ENCODE assay signal across 7 cellular contexts in the genomic region with DNA sequence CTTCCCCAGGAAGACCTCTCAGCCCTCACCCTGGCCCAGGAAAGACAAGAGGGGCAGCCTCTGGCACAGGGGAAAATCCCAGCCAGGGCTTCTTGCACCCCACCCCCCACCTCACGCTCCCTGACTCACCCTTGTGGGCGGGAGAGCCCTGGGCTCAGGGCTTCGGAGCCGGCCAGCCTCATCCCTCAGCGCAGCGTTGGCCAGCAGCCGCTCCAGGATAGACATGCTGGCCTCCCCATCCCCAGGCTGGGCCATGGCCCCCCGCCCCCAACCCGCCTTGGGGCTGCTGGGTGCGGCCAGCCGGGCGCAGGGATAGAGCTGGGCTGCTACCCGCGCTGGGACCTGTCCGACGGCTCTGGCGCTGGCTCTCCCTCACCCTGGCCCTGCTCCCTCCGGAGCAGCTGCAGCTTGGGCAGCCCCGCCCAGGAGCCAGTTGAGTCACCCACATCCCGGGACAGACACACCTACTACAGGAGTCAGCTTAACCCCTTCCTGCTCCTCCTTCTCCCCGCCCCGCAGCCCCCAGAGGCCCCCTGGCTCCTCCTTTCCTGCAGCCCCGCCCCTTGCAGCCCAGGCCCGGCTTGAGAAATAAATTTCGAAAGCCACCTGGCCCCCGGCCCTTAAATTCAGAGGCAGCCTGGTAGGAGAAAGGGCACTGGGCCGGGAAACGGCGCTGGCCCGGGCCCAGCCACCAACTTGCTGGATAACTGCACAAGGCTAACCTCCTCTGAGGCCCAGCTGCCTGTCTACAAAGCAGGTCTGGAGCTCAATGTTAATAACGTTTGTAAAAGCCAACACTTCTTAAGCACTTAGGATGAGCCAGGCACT. TPM values are rescaled to one million over a fixed set of nuclear protein-coding genes. Genes with fewer than 3 reads are reported as not detected.
DNase-seq lines count a peak whose midpoint lies in the region; ATAC-seq, FAIRE-seq and TF ChIP-seq lines count a peak whose summit lies in the region.

No MANE protein-coding gene starts in this region.

- POLR2A ChIA-PET in activated CD4-positive, alpha-beta T cell treated with anti-CD3 and anti-CD28 coated beads for 36 hours (lab: Charles Lee) = interaction anchor here (0.7 to 1.2 kb wide), 2 partner anchors 13 to 14 kb away, joined by 3 to 4 read pairs; no protein-coding TSS in a partner anchor
- POLR2A ChIA-PET in HepG2 (lab: Yijun Ruan, JAX) = interaction anchor here (0.5 to 3.1 kb wide), 5 partner anchors 11 to 42 kb away, joined by 3 to 38 read pairs (median 4); partner anchors contain the start of genes SSRP1 and TNKS1BP1

- H3K4me1 ChIP-seq in HepG2 (ENCODE audit: insufficient read depth, low read length) = peaks cover 71% of the 10 kb centered on the region

- H3K27me3 ChIP-seq in HepG2 (ENCODE audit: control insufficient read depth in 1 of 2, insufficient read depth in 2 of 2, low read length in 2 of 2) = no peaks in the 10 kb centered on the region

- peak overlapping the region; percentile 4 for H3K4me3 Mint-ChIP-seq in activated CD4-positive, alpha-beta T cell treated with anti-CD3 and anti-CD28 coated beads for 36 hours

- no peaks in the 10 kb centered on the region for H4K20me1 ChIP-seq in HepG2 (ENCODE audit: insufficient read depth, low read length)

- TF ChIP-seq RAD21 in HepG2 (CRISPR knock-in tag; IDR thresholded peaks at IDR 0.05) = no peak

- peaks cover 15 to 22% of the 10 kb centered on the region in 2 experiments; a peak in 4 of 5 replicates for H3K36me3 ChIP-seq in HepG2 (replicated peaks in 1 of 2; ENCODE audit: control insufficient read depth in 1 of 2, insufficient read depth in 2 of 2, low read length in 2 of 2)

- peak overlapping the region; percentile 84 for H3K4me2 ChIP-seq in HepG2 (ENCODE audit: low read depth, low read length)

- in situ Hi-C loops in HepG2 (cut with HindIII; ENCODE audit: extremely low pct_ligation_motif_present, low pct_unique_long_range_greater_than_20kb) = no loop called here

- CTCF ChIA-PET in activated CD4-positive, alpha-beta T cell treated with anti-CD3 and anti-CD28 coated beads for 36 hours (lab: Charles Lee) = interaction anchor here (0.7 kb wide), 1 partner anchor 450 kb away, joined by 3 read pairs; no protein-coding TSS in a partner anchor
- CTCF ChIA-PET in HepG2 (lab: Yijun Ruan, JAX; ENCODE audit: low intra/inter-chr PET ratio, low total read pairs) = no interaction called here

- peak; percentile 62 for FAIRE-seq in HepG2 (lab: Jason Lieb, UNC)

- peak; percentile 57 for DNase-seq in NCI-H1694 (lab: John Stamatoyannopoulos, UW)
- DNase-seq in activated CD4-positive, alpha-beta T cell treated with anti-CD3 and anti-CD28 coated beads for 36 hours = peak; percentile 89
- peak; percentile 73 to 96 for DNase-seq in dermis microvascular lymphatic vessel endothelial cell (ENCODE audit: low read depth in 2 of 2)
- peak; percentile 84 for DNase-seq in HepG2 (ENCODE audit: low spot score)
- peak; percentile 53 to 61 for DNase-seq in stimulated activated CD4-positive, alpha-beta T cell treated with anti-CD3 and anti-CD28 coated beads, Interleukin-4, amount 100 ng/mL, for 4 hours

- H3K9me3 ChIP-seq in HepG2 (ENCODE audit: low read length) = no peaks in the 10 kb centered on the region

- no peaks in the 10 kb centered on the region for H3K27me3 Mint-ChIP-seq in activated CD4-positive, alpha-beta T cell treated with anti-CD3 and anti-CD28 coated beads for 36 hours

- TF ChIP-seq CTCF in HepG2 (CRISPR knock-in tag; IDR thresholded peaks at IDR 0.05) = no peak

- H3K4me1 Mint-ChIP-seq in activated CD4-positive, alpha-beta T cell treated with anti-CD3 and anti-CD28 coated beads for 36 hours = peaks cover 7% of the 10 kb centered on the region

- peak overlapping the region; percentile 45 to 73 (median 57); a peak in 5 of 6 replicates for H3K4me3 ChIP-seq in HepG2 (replicated peaks in 1 of 3; ENCODE audit: insufficient read depth in 1 of 3, low read depth in 2 of 3, low read length in 3 of 3)

- no peaks in the 10 kb centered on the region for H3K9me3 Mint-ChIP-seq in activated CD4-positive, alpha-beta T cell treated with anti-CD3 and anti-CD28 coated beads for 36 hours (ENCODE audit: low read depth)

- no peak overlapping the region for H3K27ac Mint-ChIP-seq in activated CD4-positive, alpha-beta T cell treated with anti-CD3 and anti-CD28 coated beads for 36 hours

- no peak for TF ChIP-seq EP300 in HepG2 (IDR thresholded peaks at IDR 0.05; ENCODE audit: low read depth in 2 of 2, low read length in 2 of 2)
- TF ChIP-seq EP300 in HepG2 (CRISPR knock-in tag; IDR thresholded peaks at IDR 0.05; ENCODE audit: borderline replicate concordance) = no peak

- H3K27ac ChIP-seq in HepG2 (ENCODE audit: extremely low read length, insufficient read depth, low read length) = peak overlapping the region; percentile 48

- no peaks in the 10 kb centered on the region for H3K79me2 ChIP-seq in HepG2 (ENCODE audit: insufficient read depth, low read length)

- 1% methylated on average over 13 of the region's 31 CpGs for WGBS in HepG2 (ENCODE audit: low lambda C conversion rate)

- BruUV-seq in HepG2 (replicated peaks; lab: Mats Ljungman, UMichigan) = no TSS peak

- peaks cover 17% of the 10 kb centered on the region for H3K36me3 Mint-ChIP-seq in activated CD4-positive, alpha-beta T cell treated with anti-CD3 and anti-CD28 coated beads for 36 hours (ENCODE audit: low read depth)

- H3K9ac ChIP-seq in HepG2 (ENCODE audit: insufficient read depth, low read depth, low read length) = peak overlapping the region; percentile 56

- intact Hi-C loops in activated CD4-positive, alpha-beta T cell treated with anti-CD3 and anti-CD28 coated beads for 36 hours (cut with DNase I, micrococcal nuclease) = loop anchor here in 1 of 2 experiments (1.0 kb wide), 2 partner anchors 14 to 24 kb away; partner anchors contain the start of gene SSRP1
- intact Hi-C loops in HepG2 (cut with micrococcal nuclease; ENCODE audit: unreplicated experiment) = loop anchor here (1.0 kb wide), 1 partner anchor 14 kb away; no protein-coding TSS in a partner anchor

- TF ChIP-seq POLR2A in HepG2 (IDR thresholded peaks at IDR 0.05; ENCODE audit: insufficient read depth in 1 of 2, low read depth in 2 of 2, low read length in 2 of 2) = peak in 1 of 2 experiments; percentile 39; a peak in 3 of 4 replicates

- ATAC-seq in GM18498 (IDR thresholded peaks at IDR 0.05; ENCODE audit: unreplicated experiment) (peak; percentile 96), HG02678 (IDR thresholded peaks at IDR 0.05; ENCODE audit: unreplicated experiment) (peak; percentile 98), HepG2 (peak; percentile 90)
- ATAC-seq in activated CD4-positive, alpha-beta T cell treated with anti-CD3 and anti-CD28 coated beads for 36 hours = peak; percentile 99

- no peak overlapping the region for H2AFZ ChIP-seq in HepG2 (ENCODE audit: low read length)

RNA-seq across cellular contexts. Expression of gene TNKS1BP1, which starts 13.4 kb away (rescaled TPM):
- 10 to 100 TPM; 19.1 to 21.6 TPM for total RNA-seq in activated CD4-positive, alpha-beta T cell treated with anti-CD3 and anti-CD28 coated beads for 36 hours
- total RNA-seq in dermis microvascular lymphatic vessel endothelial cell (42.0 and 51.5 TPM in 2 replicates), HepG2 (2016; rRNA removed; fragmentation: Illumina TruSeq; extraction: Trizol) (12.2 and 13.7 TPM in 2 replicates)
- total RNA-seq in HepG2 (2016; cell fraction: cytosol; rRNA removed; fragmentation: Illumina TruSeq; extraction: Trizol; ENCODE audit: low read depth) = 1.2 and 1.4 TPM in 2 replicates
- 9.9 and 16.7 TPM in 2 replicates for total RNA-seq in HepG2 (2016; cell fraction: insoluble cytoplasmic fraction; rRNA removed; fragmentation: Illumina TruSeq; extraction: Trizol)
- 1.9 and 3.6 TPM in 2 replicates for total RNA-seq in HepG2 (2016; cell fraction: membrane; rRNA removed; fragmentation: Illumina TruSeq; extraction: Trizol)
- total RNA-seq in HepG2 (2016; cell fraction: nucleus; rRNA removed; fragmentation: Illumina TruSeq; extraction: Trizol) = 19.5 and 21.4 TPM in 2 replicates
- 15.0 and 15.5 TPM in 2 replicates for polyA plus RNA-seq in HepG2 (2011; rRNA removed)
- 6.7 and 7.0 TPM in 2 replicates for polyA plus RNA-seq in HepG2 (2011; cell fraction: cytosol; rRNA removed)
- polyA plus RNA-seq in HepG2 (2011; cell fraction: nucleus; rRNA removed) = 64.2 and 69.6 TPM in 2 replicates
- polyA plus RNA-seq in HepG2 (2012) = 17.3 and 21.8 TPM in 2 replicates
- 0.26 and 1.5 TPM in 2 replicates for polyA plus RNA-seq in HepG2 (2016; cell fraction: cytosol; fragmentation: Illumina TruSeq; extraction: Trizol; ENCODE audit: low read depth)
- polyA plus RNA-seq in HepG2 (2016; cell fraction: insoluble cytoplasmic fraction; fragmentation: Illumina TruSeq; extraction: Trizol; ENCODE audit: low read depth) = 13.8 and 16.2 TPM in 2 replicates
- polyA plus RNA-seq in HepG2 (2016; cell fraction: membrane; fragmentation: Illumina TruSeq; extraction: Trizol; ENCODE audit: low read depth) = 2.1 and 3.5 TPM in 2 replicates
- 46.6 and 51.1 TPM in 2 replicates for polyA plus RNA-seq in HepG2 (2016; cell fraction: nucleus; fragmentation: Illumina TruSeq; extraction: Trizol; ENCODE audit: insufficient read depth, low read depth)
- polyA minus RNA-seq in HepG2 (2011; rRNA and poly(A)+ RNA removed; ENCODE audit: low replicate concordance) = 33.6 and 51.4 TPM in 2 replicates
- polyA minus RNA-seq in HepG2 (2011; cell fraction: cytosol; rRNA and poly(A)+ RNA removed) = 7.7 and 9.8 TPM in 2 replicates
- polyA minus RNA-seq in HepG2 (2011; cell fraction: nucleus; rRNA and poly(A)+ RNA removed) = 22.8 and 23.6 TPM in 2 replicates

RNA-seq across cellular contexts. Expression of gene SSRP1, which starts 24.4 kb away (rescaled TPM):
- total RNA-seq in activated CD4-positive, alpha-beta T cell treated with anti-CD3 and anti-CD28 coated beads for 36 hours = 100 to 1,000 TPM; 279 to 296 TPM
- total RNA-seq in dermis microvascular lymphatic vessel endothelial cell (51.6 and 58.3 TPM in 2 replicates), HepG2 (2016; rRNA removed; fragmentation: Illumina TruSeq; extraction: Trizol) (129 and 175 TPM in 2 replicates)
- total RNA-seq in HepG2 (2016; cell fraction: cytosol; rRNA removed; fragmentation: Illumina TruSeq; extraction: Trizol; ENCODE audit: low read depth) = 39.5 and 48.1 TPM in 2 replicates
- total RNA-seq in HepG2 (2016; cell fraction: insoluble cytoplasmic fraction; rRNA removed; fragmentation: Illumina TruSeq; extraction: Trizol) = 132 and 160 TPM in 2 replicates
- 80.0 and 85.8 TPM in 2 replicates for total RNA-seq in HepG2 (2016; cell fraction: membrane; rRNA removed; fragmentation: Illumina TruSeq; extraction: Trizol)
- 62.2 and 67.3 TPM in 2 replicates for total RNA-seq in HepG2 (2016; cell fraction: nucleus; rRNA removed; fragmentation: Illumina TruSeq; extraction: Trizol)
- polyA plus RNA-seq in HepG2 (2011; rRNA removed) = 86.4 and 93.6 TPM in 2 replicates
- 92.2 and 107 TPM in 2 replicates for polyA plus RNA-seq in HepG2 (2011; cell fraction: cytosol; rRNA removed)
- polyA plus RNA-seq in HepG2 (2011; cell fraction: nucleus; rRNA removed) = 43.4 and 45.7 TPM in 2 replicates
- polyA plus RNA-seq in HepG2 (2012) = 66.6 and 80.8 TPM in 2 replicates
- 42.7 and 45.8 TPM in 2 replicates for polyA plus RNA-seq in HepG2 (2016; cell fraction: cytosol; fragmentation: Illumina TruSeq; extraction: Trizol; ENCODE audit: low read depth)
- 210 and 213 TPM in 2 replicates for polyA plus RNA-seq in HepG2 (2016; cell fraction: insoluble cytoplasmic fraction; fragmentation: Illumina TruSeq; extraction: Trizol; ENCODE audit: low read depth)
- polyA plus RNA-seq in HepG2 (2016; cell fraction: membrane; fragmentation: Illumina TruSeq; extraction: Trizol; ENCODE audit: low read depth) = 68.1 and 80.7 TPM in 2 replicates
- 109 and 126 TPM in 2 replicates for polyA plus RNA-seq in HepG2 (2016; cell fraction: nucleus; fragmentation: Illumina TruSeq; extraction: Trizol; ENCODE audit: insufficient read depth, low read depth)
- polyA minus RNA-seq in HepG2 (2011; rRNA and poly(A)+ RNA removed; ENCODE audit: low replicate concordance) = 177 and 420 TPM in 2 replicates
- polyA minus RNA-seq in HepG2 (2011; cell fraction: cytosol; rRNA and poly(A)+ RNA removed) = 65.8 and 69.2 TPM in 2 replicates
- 20.9 and 25.1 TPM in 2 replicates for polyA minus RNA-seq in HepG2 (2011; cell fraction: nucleus; rRNA and poly(A)+ RNA removed)

RNA-seq across cellular contexts. Expression of gene P2RX3, which starts 26.8 kb away (rescaled TPM):
- not detected for total RNA-seq in activated CD4-positive, alpha-beta T cell treated with anti-CD3 and anti-CD28 coated beads for 36 hours
- not detected in 2 replicates for total RNA-seq in dermis microvascular lymphatic vessel endothelial cell
- total RNA-seq in HepG2 (2016; rRNA removed; fragmentation: Illumina TruSeq; extraction: Trizol) = not detected in 2 replicates
- total RNA-seq in HepG2 (2016; cell fraction: cytosol; rRNA removed; fragmentation: Illumina TruSeq; extraction: Trizol; ENCODE audit: low read depth) = not detected in 2 replicates
- not detected in 2 replicates for total RNA-seq in HepG2 (2016; cell fraction: insoluble cytoplasmic fraction; rRNA removed; fragmentation: Illumina TruSeq; extraction: Trizol)
- not detected in 2 replicates for total RNA-seq in HepG2 (2016; cell fraction: membrane; rRNA removed; fragmentation: Illumina TruSeq; extraction: Trizol)
- total RNA-seq in HepG2 (2016; cell fraction: nucleus; rRNA removed; fragmentation: Illumina TruSeq; extraction: Trizol) = not detected in 2 replicates
- polyA plus RNA-seq in HepG2 (2011; rRNA removed) = 0.08 and 0.20 TPM in 2 replicates
- 0.05 and 0.13 TPM in 2 replicates for polyA plus RNA-seq in HepG2 (2011; cell fraction: cytosol; rRNA removed)
- polyA plus RNA-seq in HepG2 (2011; cell fraction: nucleus; rRNA removed) = 0.31 and 0.35 TPM in 2 replicates
- 0.13 TPM in 1 of 2 replicates, not detected in the other for polyA plus RNA-seq in HepG2 (2012)
- polyA plus RNA-seq in HepG2 (2016; cell fraction: cytosol; fragmentation: Illumina TruSeq; extraction: Trizol; ENCODE audit: low read depth) = not detected in 2 replicates
- not detected in 2 replicates for polyA plus RNA-seq in HepG2 (2016; cell fraction: insoluble cytoplasmic fraction; fragmentation: Illumina TruSeq; extraction: Trizol; ENCODE audit: low read depth)
- polyA plus RNA-seq in HepG2 (2016; cell fraction: membrane; fragmentation: Illumina TruSeq; extraction: Trizol; ENCODE audit: low read depth) = not detected in 2 replicates
- not detected in 2 replicates for polyA plus RNA-seq in HepG2 (2016; cell fraction: nucleus; fragmentation: Illumina TruSeq; extraction: Trizol; ENCODE audit: insufficient read depth, low read depth)
- 0.21 TPM in 1 of 2 replicates, not detected in the other for polyA minus RNA-seq in HepG2 (2011; rRNA and poly(A)+ RNA removed; ENCODE audit: low replicate concordance)
- polyA minus RNA-seq in HepG2 (2011; cell fraction: cytosol; rRNA and poly(A)+ RNA removed) = not detected in 2 replicates
- 0.26 TPM in 1 of 2 replicates, not detected in the other for polyA minus RNA-seq in HepG2 (2011; cell fraction: nucleus; rRNA and poly(A)+ RNA removed)

Comparison
In these comparisons a context has a peak if more than half of its experiments do, and no peak if none do; other contexts are left out.
1. Peak in every context shown above with its lines: DNase-seq, ATAC-seq, H3K4me3 ChIP-seq and H3K27ac ChIP-seq.